In the genomic region with DNA sequence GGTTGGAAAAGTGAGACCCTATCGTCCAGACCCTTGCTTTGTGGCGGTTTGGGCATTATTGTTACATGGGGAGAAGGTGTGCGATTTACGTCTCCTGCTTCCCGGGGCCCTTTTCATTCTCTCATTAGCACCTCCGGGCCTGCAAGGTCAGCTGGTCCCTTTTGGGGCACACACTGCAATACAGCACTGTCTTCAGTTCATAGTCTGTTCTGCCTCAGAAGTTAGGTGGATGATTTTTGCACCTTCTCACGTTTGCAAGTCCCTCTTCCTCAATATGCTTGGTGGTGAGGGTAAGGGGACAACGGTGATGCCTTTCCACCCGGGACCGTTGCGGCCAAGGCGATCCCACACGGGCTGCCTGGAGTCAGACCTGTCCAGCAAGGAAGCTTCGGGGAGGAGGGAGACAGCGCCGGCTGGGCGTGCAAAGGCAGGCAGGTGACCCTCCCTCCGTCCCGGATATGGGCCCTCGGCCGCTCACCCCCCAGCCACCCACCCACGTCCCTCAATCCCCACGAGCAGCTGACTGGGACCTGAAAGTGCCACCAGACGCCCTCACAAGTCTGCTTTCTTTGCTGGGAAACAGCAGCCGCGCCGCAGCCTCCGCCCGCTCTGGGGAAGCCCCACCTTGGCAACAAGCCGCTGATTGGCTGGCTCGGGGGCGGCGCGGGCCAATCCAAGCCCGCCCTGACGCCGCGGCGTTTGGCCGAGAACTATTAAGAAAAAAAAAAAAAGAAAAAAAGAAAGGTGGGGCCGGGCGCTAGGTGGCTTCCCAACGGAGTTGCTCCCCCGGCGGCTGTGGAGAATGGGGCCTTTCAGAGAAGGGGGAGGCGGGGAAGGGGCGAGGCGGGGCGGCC, we compare ENCODE assay signal across 8 cellular contexts. TPM values are rescaled to one million over a fixed set of nuclear protein-coding genes. Genes with fewer than 3 reads are reported as not detected.
A peak's percentile ranks its signal among the peaks of the same experiment; 100 is the strongest.
DNase-seq lines count a peak whose midpoint lies in the region; ATAC-seq and TF ChIP-seq lines count a peak whose summit lies in the region.

No MANE protein-coding gene starts in this region.

- H3K4me1 ChIP-seq in mucosa of stomach (ENCODE audit: control insufficient read depth, insufficient read depth, low read length): peaks cover 66% of the 10 kb centered on the region

- H3K4me3 Mint-ChIP-seq in IgD-negative memory B cell: peak overlapping the region; percentile 65 to 92 (median 76)

- peak; percentile 90 for DNase-seq in DMS 273 treated with DMSO at 0.1 percent for 48 hours (lab: John Stamatoyannopoulos, UW)
- DNase-seq in OCI-M1 (lab: John Stamatoyannopoulos, UW): peak; percentile 95
- peak; percentile 92 for DNase-seq in activated T-cell treated with anti-CD3 and anti-CD28 coated beads, Interleukin-2, amount 50 U/mL, for 1 hour
- peak; percentile 92 to 96 for DNase-seq in erythroblast (lab: John Stamatoyannopoulos, UW)
- DNase-seq in stimulated activated CD8-positive, alpha-beta memory T cell treated with anti-CD3 and anti-CD28 coated beads, Interleukin-7, amount 100 ng/mL, for 1 hour (ENCODE audit: low read depth in 2 of 2): peak; percentile 85 to 89

- ATAC-seq in GM21576 (IDR thresholded peaks at IDR 0.05; ENCODE audit: unreplicated experiment): peak; percentile 62

- H3K9me3 Mint-ChIP-seq in IgD-negative memory B cell: no peaks in the 10 kb centered on the region

- TF ChIP-seq POLR2A in erythroblast (IDR thresholded peaks at IDR 0.05; ENCODE audit: low read length): peak; percentile 66

- H3K27ac Mint-ChIP-seq in IgD-negative memory B cell: peak overlapping the region; percentile 87 to 99 (median 98)

- no peaks in the 10 kb centered on the region for H3K36me3 Mint-ChIP-seq in IgD-negative memory B cell

- H3K27me3 Mint-ChIP-seq in IgD-negative memory B cell: no peaks in the 10 kb centered on the region

- peak overlapping the region; percentile 54 for H3K4me3 ChIP-seq in mucosa of stomach (ENCODE audit: low read length)

- no peaks in the 10 kb centered on the region for H3K27me3 ChIP-seq in mucosa of stomach (ENCODE audit: control insufficient read depth, insufficient read depth, low read length)

- H3K9me3 ChIP-seq in mucosa of stomach (ENCODE audit: control insufficient read depth, low read length): no peaks in the 10 kb centered on the region

- H3K4me1 Mint-ChIP-seq in IgD-negative memory B cell: peaks cover 46 to 53% (median 48%) of the 10 kb centered on the region in 3 donors

- peak overlapping the region; percentile 91 for H3K9ac ChIP-seq in mucosa of stomach (ENCODE audit: low read length)

- H3K36me3 ChIP-seq in mucosa of stomach (ENCODE audit: control insufficient read depth, insufficient read depth, low read length): no peaks in the 10 kb centered on the region

RNA-seq across cellular contexts. Expression of a gene that starts 21.7 kb away (rescaled TPM):
- polyA plus RNA-seq in IgD-negative memory B cell: 202 TPM

RNA-seq across cellular contexts. Expression of a gene that starts 23.9 kb away (rescaled TPM):
- polyA plus RNA-seq in IgD-negative memory B cell: 0.28 TPM

Comparison
In these comparisons a context has a peak if more than half of its experiments do, and no peak if none do; other contexts are left out.
1. Peak in every context shown above with its lines: DNase-seq, ATAC-seq and H3K4me3 ChIP-seq.